In the genomic region with DNA sequence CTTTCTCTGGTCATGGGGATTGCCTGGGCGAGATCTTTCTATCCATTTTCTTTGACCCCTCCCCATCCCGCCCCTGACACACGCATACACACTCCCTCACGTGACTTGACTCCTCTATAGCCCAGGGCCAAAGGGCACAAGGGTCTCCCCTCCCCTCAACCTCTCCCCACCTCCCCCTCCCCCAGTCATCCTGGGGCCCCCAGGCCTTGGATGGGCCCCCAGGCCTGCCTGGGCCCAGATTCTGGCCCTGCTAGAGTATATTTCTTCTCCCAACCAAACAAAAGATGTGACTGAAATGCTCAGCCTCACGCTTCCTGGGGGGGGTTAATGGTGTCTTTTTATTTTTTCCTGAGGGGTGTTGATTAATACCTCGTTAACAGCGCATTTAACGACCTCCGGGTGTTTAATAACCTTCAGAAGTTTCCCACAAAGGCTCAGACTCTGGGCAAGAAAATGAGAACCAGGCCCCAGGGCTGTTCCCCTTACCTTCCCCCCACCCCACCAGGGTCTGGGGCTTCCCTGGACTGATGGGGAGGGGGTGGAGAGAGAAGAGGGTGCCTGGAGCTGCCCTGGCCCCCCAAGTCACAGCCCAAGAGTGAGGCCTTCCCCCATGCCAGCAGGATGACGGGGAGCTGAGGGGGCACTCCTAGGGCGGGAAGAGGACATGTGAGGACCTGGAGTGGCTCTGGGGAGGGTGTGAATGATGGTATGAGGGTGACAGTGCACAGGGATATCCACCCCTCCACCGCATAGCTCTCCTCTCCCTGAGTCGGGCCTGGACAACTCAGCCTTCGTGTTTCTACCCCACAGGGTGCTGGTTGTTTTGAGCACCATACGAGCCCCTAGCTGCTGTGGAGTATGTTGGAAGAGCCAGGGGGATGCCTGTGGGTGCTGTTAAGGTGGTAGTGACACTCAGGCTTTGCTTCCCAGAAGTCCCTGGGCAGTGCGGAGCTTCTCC, we compare ENCODE assay signal across 15 cellular contexts. TPM values are rescaled to one million over a fixed set of nuclear protein-coding genes. Genes with fewer than 3 reads are reported as not detected.
DNase-seq lines count a peak whose midpoint lies in the region; ATAC-seq, FAIRE-seq and TF ChIP-seq lines count a peak whose summit lies in the region.
"Had no signal": no experiment of that assay in that cellular context is flagged by ENCODE, and none has a peak within 500 bp of the region (broad histone marks: within the 10 kb centered on the region; RNA-seq: fewer than 3 reads in every experiment).

No MANE protein-coding gene starts in this region.

- intact Hi-C loops in HepG2 (cut with micrococcal nuclease; ENCODE audit: unreplicated experiment) = no loop called here

- H2AFZ ChIP-seq in GM23248 (no peak overlapping the region), HepG2 (ENCODE audit: low read length) (no peak overlapping the region)

- TF ChIP-seq RAD21 in HepG2 (CRISPR knock-in tag; IDR thresholded peaks at IDR 0.05) = no peak

- peaks cover 7% of the 10 kb centered on the region for H3K27me3 Mint-ChIP-seq in brain

- peaks cover 76% of the 10 kb centered on the region for H3K4me1 Mint-ChIP-seq in brain
- H3K4me1 Mint-ChIP-seq: activated naive CD8-positive, alpha-beta T cell treated with anti-CD3 and anti-CD28 coated beads, Interleukin-2, amount 10 ng/mL, durations not matched to agents 7 days and 5 days had no signal

- CTCF ChIA-PET in HepG2 (lab: Yijun Ruan, JAX; ENCODE audit: low intra/inter-chr PET ratio, low total read pairs) = no interaction called here

- H3K9ac ChIP-seq in GM23248 (peak overlapping the region; percentile 76), HepG2 (ENCODE audit: insufficient read depth, low read depth, low read length) (peak overlapping the region; percentile 75; the same call in 1 of the 2 replicates)

- H3K27ac Mint-ChIP-seq in brain = peak overlapping the region in 4 of 5 experiments; percentile 24 to 93 (median 81)
- H3K27ac Mint-ChIP-seq: activated naive CD8-positive, alpha-beta T cell treated with anti-CD3 and anti-CD28 coated beads, Interleukin-2, amount 10 ng/mL, durations not matched to agents 7 days and 5 days; CD4-positive, alpha-beta T cell had no signal

- peaks cover 16% of the 10 kb centered on the region for H3K36me3 Mint-ChIP-seq in brain
- H3K36me3 Mint-ChIP-seq: activated naive CD8-positive, alpha-beta T cell treated with anti-CD3 and anti-CD28 coated beads, Interleukin-2, amount 10 ng/mL, durations not matched to agents 7 days and 5 days; IgD-negative memory B cell had no signal

- no peaks in the 10 kb centered on the region for H3K27me3 ChIP-seq in GM23248 (replicated peaks; ENCODE audit: insufficient read depth)
- H3K27me3 ChIP-seq in HepG2 (ENCODE audit: control insufficient read depth in 1 of 2, insufficient read depth in 2 of 2, low read length in 2 of 2) = peaks cover 0 to 11% of the 10 kb centered on the region in 2 experiments; a peak in 1 of 5 replicates

- WGBS in GM23248 (ENCODE audit: low coverage in 1 of 2, low lambda C conversion rate in 2 of 2, missing lambda C conversion rate in 2 of 2), 2 experiments = 61 to 62% methylated on average over 16 of the region's 16 CpGs
- WGBS in HepG2 (ENCODE audit: low lambda C conversion rate) = 80% methylated on average over 16 of the region's 16 CpGs

- H3K27ac ChIP-seq in GM23248 = no peak overlapping the region
- H3K27ac ChIP-seq in HepG2 (ENCODE audit: extremely low read length, insufficient read depth, low read length) = peak overlapping the region; percentile 24

- no peak for FAIRE-seq in HepG2 (lab: Jason Lieb, UNC)
- FAIRE-seq: endometrium had no signal

- peak overlapping the region; percentile 60 to 94 (median 85) for H3K4me3 Mint-ChIP-seq in brain
- H3K4me3 Mint-ChIP-seq: activated naive CD8-positive, alpha-beta T cell treated with anti-CD3 and anti-CD28 coated beads, Interleukin-2, amount 10 ng/mL, durations not matched to agents 7 days and 5 days had no signal

- TF ChIP-seq POLR2A in HepG2 (IDR thresholded peaks at IDR 0.05; ENCODE audit: insufficient read depth in 1 of 2, low read depth in 2 of 2, low read length in 2 of 2) = no peak

- DNase-seq in GM23248 (no peak), HepG2 (ENCODE audit: low spot score) (peak; percentile 44), skeletal muscle cell (ENCODE audit: low read depth) (no peak), GM20000 (ENCODE audit: low spot score) (no peak), NCI-H1436 (lab: John Stamatoyannopoulos, UW) (no peak)
- no peak for DNase-seq in stimulated activated naive CD4-positive, alpha-beta T cell treated with Interleukin-2 at 50 U/mL for 16 hours (lab: John Stamatoyannopoulos, UW)
- DNase-seq: activated naive CD8-positive, alpha-beta T cell treated with anti-CD3 and anti-CD28 coated beads, Interleukin-2, amount 10 ng/mL, durations not matched to agents 7 days and 5 days; CD4-positive, alpha-beta T cell; NCI-H1930; nucleus accumbens had no signal

- H3K4me3 ChIP-seq in GM23248 (no peak overlapping the region), HepG2 (replicated peaks in 1 of 3; ENCODE audit: insufficient read depth in 1 of 3, low read depth in 2 of 3, low read length in 3 of 3) (peak overlapping the region in 2 of 3 experiments; percentile 90 to 95; a peak in 3 of 6 replicates), skeletal muscle cell (ENCODE audit: low read depth, low read length) (peak overlapping the region; percentile 80)

- H3K9me3 Mint-ChIP-seq in brain = no peaks in the 10 kb centered on the region
- H3K9me3 Mint-ChIP-seq: activated naive CD8-positive, alpha-beta T cell treated with anti-CD3 and anti-CD28 coated beads, Interleukin-2, amount 10 ng/mL, durations not matched to agents 7 days and 5 days; CD4-positive, alpha-beta T cell; IgD-negative memory B cell had no signal

- POLR2A ChIA-PET in HepG2 (lab: Yijun Ruan, JAX) = interaction anchor here (3.1 kb wide), 1 partner anchor 12 kb away, joined by 32 read pairs; no protein-coding TSS in a partner anchor

- in situ Hi-C loops in GM23248 (cut with MboI) = no loop called here
- in situ Hi-C loops in HepG2 (cut with HindIII; ENCODE audit: extremely low pct_ligation_motif_present, low pct_unique_long_range_greater_than_20kb) = no loop called here

- H3K9me3 ChIP-seq in GM23248 (ENCODE audit: low read depth) = no peaks in the 10 kb centered on the region
- no peaks in the 10 kb centered on the region for H3K9me3 ChIP-seq in HepG2 (ENCODE audit: low read length)

- BruUV-seq in HepG2 (replicated peaks; lab: Mats Ljungman, UMichigan) = no TSS peak

- H3K4me2 ChIP-seq in GM23248 (ENCODE audit: unreplicated experiment) = no peak overlapping the region
- H3K4me2 ChIP-seq in HepG2 (ENCODE audit: low read depth, low read length) = peak overlapping the region; percentile 99

- H3K4me1 ChIP-seq in GM23248 (ENCODE audit: insufficient read depth) (peaks cover 21% of the 10 kb centered on the region), HepG2 (ENCODE audit: insufficient read depth, low read length) (peaks cover 88% of the 10 kb centered on the region)

- no peak for ATAC-seq in HepG2
- no peak for ATAC-seq in GM19324 (IDR thresholded peaks at IDR 0.05; ENCODE audit: low FRiP score, unreplicated experiment)

- H3K9me2 ChIP-seq in GM23248 (ENCODE audit: insufficient read depth) = no peaks in the 10 kb centered on the region

- no peaks in the 10 kb centered on the region for H3F3A ChIP-seq in GM23248 (ENCODE audit: insufficient read depth)

- H4K20me1 ChIP-seq in GM23248 (ENCODE audit: insufficient read depth) (no peaks in the 10 kb centered on the region), HepG2 (ENCODE audit: insufficient read depth, low read length) (peaks cover 7% of the 10 kb centered on the region)

- TF ChIP-seq CTCF in brain (conservative IDR thresholded peaks at IDR 0.05) = no peak
- TF ChIP-seq CTCF in HepG2 (CRISPR knock-in tag; IDR thresholded peaks at IDR 0.05) = no peak
- no peak for TF ChIP-seq CTCF in GM20000 (IDR thresholded peaks at IDR 0.05; ENCODE audit: extremely low read depth, missing control alignments)

- no peak for TF ChIP-seq EP300 in HepG2 (IDR thresholded peaks at IDR 0.05; ENCODE audit: low read depth in 2 of 2, low read length in 2 of 2)
- TF ChIP-seq EP300 in HepG2 (CRISPR knock-in tag; IDR thresholded peaks at IDR 0.05; ENCODE audit: borderline replicate concordance) = no peak

- H3K79me2 ChIP-seq in GM23248 (ENCODE audit: insufficient read depth) = peaks cover 18% of the 10 kb centered on the region; the same call in 1 of the 2 replicates
- peaks cover 34% of the 10 kb centered on the region for H3K79me2 ChIP-seq in HepG2 (ENCODE audit: insufficient read depth, low read length)

- no peaks in the 10 kb centered on the region for H3K36me3 ChIP-seq in GM23248 (ENCODE audit: low read depth)
- peaks cover 0 to 5% of the 10 kb centered on the region in 2 experiments; a peak in 2 of 5 replicates for H3K36me3 ChIP-seq in HepG2 (replicated peaks in 1 of 2; ENCODE audit: control insufficient read depth in 1 of 2, insufficient read depth in 2 of 2, low read length in 2 of 2)

RNA-seq across cellular contexts. Expression of gene PKDCC, which starts 3.6 kb away (rescaled TPM):
- total RNA-seq in GM23248 (2014; rRNA removed; shearing (Covaris generic)) = 9.9 and 12.8 TPM in 2 replicates
- polyA plus RNA-seq in GM23248 (2016; fragmentation: Nextera tagmentation; extraction: Ambion mirVana) (0.95 and 1.2 TPM in 2 replicates), brain (ENCODE audit: insufficient read depth, low read depth, low replicate concordance) (4.1 TPM), HepG2 (2011; rRNA removed) (58.8 and 61.3 TPM in 2 replicates)
- 28.5 and 52.6 TPM in 2 replicates for total RNA-seq in HepG2 (2016; rRNA removed; fragmentation: Illumina TruSeq; extraction: Trizol)
- 29.8 and 32.7 TPM in 2 replicates for total RNA-seq in HepG2 (2016; cell fraction: cytosol; rRNA removed; fragmentation: Illumina TruSeq; extraction: Trizol; ENCODE audit: low read depth)
- 26.0 and 48.3 TPM in 2 replicates for total RNA-seq in HepG2 (2016; cell fraction: insoluble cytoplasmic fraction; rRNA removed; fragmentation: Illumina TruSeq; extraction: Trizol)
- 54.4 and 56.9 TPM in 2 replicates for total RNA-seq in HepG2 (2016; cell fraction: membrane; rRNA removed; fragmentation: Illumina TruSeq; extraction: Trizol)
- total RNA-seq in HepG2 (2016; cell fraction: nucleus; rRNA removed; fragmentation: Illumina TruSeq; extraction: Trizol) = 54.4 and 55.1 TPM in 2 replicates
- 38.5 and 60.7 TPM in 2 replicates for polyA plus RNA-seq in HepG2 (2011; cell fraction: cytosol; rRNA removed)
- 143 and 171 TPM in 2 replicates for polyA plus RNA-seq in HepG2 (2011; cell fraction: nucleus; rRNA removed)
- 40.4 and 41.4 TPM in 2 replicates for polyA plus RNA-seq in HepG2 (2012)
- 17.4 and 18.8 TPM in 2 replicates for polyA plus RNA-seq in HepG2 (2016; cell fraction: cytosol; fragmentation: Illumina TruSeq; extraction: Trizol; ENCODE audit: low read depth)
- polyA plus RNA-seq in HepG2 (2016; cell fraction: insoluble cytoplasmic fraction; fragmentation: Illumina TruSeq; extraction: Trizol; ENCODE audit: low read depth) = 22.6 and 27.6 TPM in 2 replicates
- 33.9 and 35.9 TPM in 2 replicates for polyA plus RNA-seq in HepG2 (2016; cell fraction: membrane; fragmentation: Illumina TruSeq; extraction: Trizol; ENCODE audit: low read depth)
- 102 and 113 TPM in 2 replicates for polyA plus RNA-seq in HepG2 (2016; cell fraction: nucleus; fragmentation: Illumina TruSeq; extraction: Trizol; ENCODE audit: insufficient read depth, low read depth)
- 71.1 and 76.2 TPM in 2 replicates for polyA minus RNA-seq in HepG2 (2011; rRNA and poly(A)+ RNA removed; ENCODE audit: low replicate concordance)
- 18.8 and 24.4 TPM in 2 replicates for polyA minus RNA-seq in HepG2 (2011; cell fraction: cytosol; rRNA and poly(A)+ RNA removed)
- polyA minus RNA-seq in HepG2 (2011; cell fraction: nucleus; rRNA and poly(A)+ RNA removed) = 23.2 and 26.8 TPM in 2 replicates
- total RNA-seq: activated naive CD8-positive, alpha-beta T cell treated with anti-CD3 and anti-CD28 coated beads, Interleukin-2, amount 10 ng/mL, durations not matched to agents 7 days and 5 days; CD4-positive, alpha-beta T cell; T-helper 1 cell treated with Interleukin-12 subunit alpha and Interleukin-12 subunit beta and Interleukin-4 antibody, amounts not matched to agents 30 ng/mL and 1 ng/mL, for 36 hours had no signal
- polyA plus RNA-seq: IgD-negative memory B cell had no signal
